In the genomic region with DNA sequence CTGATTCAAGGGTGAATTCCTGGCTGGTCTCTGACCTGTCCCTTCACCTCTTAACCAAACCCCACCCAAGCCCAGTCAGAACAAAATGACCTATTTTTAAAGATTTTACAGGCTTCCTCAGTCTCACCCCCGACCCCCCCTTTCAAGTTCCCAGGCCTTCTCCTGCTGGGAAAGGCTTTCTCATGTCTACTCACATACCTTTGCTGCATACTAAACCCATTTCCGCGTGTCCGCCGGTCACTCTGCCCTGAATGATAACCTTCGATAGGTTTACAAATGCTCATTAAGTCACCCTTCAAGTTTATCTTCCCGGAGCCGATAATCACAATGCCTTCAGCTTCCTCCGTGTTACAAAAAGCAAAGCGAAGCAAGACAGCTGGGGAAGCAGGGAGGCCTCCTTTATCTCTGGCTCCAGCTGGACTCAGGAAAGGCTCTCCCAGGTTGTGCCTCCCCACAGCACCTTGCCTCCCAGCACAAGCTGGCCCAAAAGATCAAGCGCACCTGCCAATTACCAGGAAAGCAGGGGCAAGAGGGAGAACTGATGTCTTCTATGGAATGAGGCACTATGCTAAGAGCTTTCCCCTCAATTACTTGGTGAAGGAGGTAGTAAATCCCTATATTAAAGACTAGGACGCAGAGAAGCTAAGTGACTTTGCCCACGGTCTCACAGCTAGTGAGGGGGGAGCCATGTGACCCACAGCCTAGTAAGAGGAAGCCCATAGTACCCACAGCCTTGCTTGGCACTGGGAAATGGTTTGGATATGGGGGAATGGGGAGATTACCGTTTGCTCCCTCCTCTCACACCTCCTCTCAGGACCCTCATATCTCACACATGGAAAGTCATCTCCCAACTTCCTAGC, we compare ENCODE assay signal across 17 cellular contexts. TPM values are rescaled to one million over a fixed set of nuclear protein-coding genes. Genes with fewer than 3 reads are reported as not detected.
DNase-seq lines count a peak whose midpoint lies in the region; ATAC-seq, FAIRE-seq and TF ChIP-seq lines count a peak whose summit lies in the region.
"Had no signal": no experiment of that assay in that cellular context is flagged by ENCODE, and none has a peak within 500 bp of the region (broad histone marks: within the 10 kb centered on the region; RNA-seq: fewer than 3 reads in every experiment).

No MANE protein-coding gene starts in this region.

- TF ChIP-seq POLR2A in heart left ventricle (IDR thresholded peaks at IDR 0.05): no peak
- no peak for TF ChIP-seq POLR2A in vagina (IDR thresholded peaks at IDR 0.05)

- H3K27ac ChIP-seq in heart left ventricle (peak overlapping the region; percentile 66 to 88 (median 77)), ectodermal cell (ENCODE audit: insufficient read depth, low read depth, low read length, poor library complexity, severe bottlenecking) (peak overlapping the region; percentile 70), lung (ENCODE audit: low read depth in 1 of 2, low read length in 1 of 2) (peak overlapping the region; percentile 55 to 73), vagina (no peak overlapping the region)
- H3K27ac ChIP-seq: neutrophil, tibial artery had no signal

- no peak overlapping the region for H3K27ac Mint-ChIP-seq in type B pancreatic cell
- H3K27ac Mint-ChIP-seq: activated T-cell treated with anti-CD3 and anti-CD28 coated beads, Interleukin-2, amount 50 U/mL, for 72 hours had no signal

- DNase-seq in heart left ventricle (no peak), Right ventricle myocardium inferior (ENCODE audit: missing footprints) (no peak), lung (ENCODE audit: low spot score) (no peak), type B pancreatic cell (ENCODE audit: extremely low spot score, unreplicated experiment) (no peak), vagina (ENCODE audit: extremely low spot score in 2 of 2) (no peak), RCC 7860 (ENCODE audit: low spot score) (no peak)
- DNase-seq: ACHN; activated CD4-positive, alpha-beta T cell treated with anti-CD3 and anti-CD28 coated beads for 4 hours; activated T-cell treated with anti-CD3 and anti-CD28 coated beads, Interleukin-2, amount 50 U/mL, for 72 hours; NCI-H1092 treated with DMSO at 0.1 percent for 48 hours; NCI-H446 treated with DMSO at 0.1 percent for 48 hours had no signal

- intact Hi-C loops in heart left ventricle (cut with DNase I) (loop anchor here in 1 of 10 donors (2.0 kb wide), 1 partner anchor 51 kb away; a partner anchor contains a TSS), Right ventricle myocardium inferior (cut with DNase I) (no loop called here), vagina (cut with DNase I) (no loop called here)

- TF ChIP-seq CTCF in heart left ventricle (IDR thresholded peaks at IDR 0.05) (no peak), lung (IDR thresholded peaks at IDR 0.05; ENCODE audit: control extremely low read depth, extremely low read depth) (no peak), type B pancreatic cell (conservative IDR thresholded peaks at IDR 0.05) (no peak), vagina (IDR thresholded peaks at IDR 0.05) (no peak)

- H3K4me3 ChIP-seq in heart left ventricle (no peak overlapping the region), ectodermal cell (ENCODE audit: insufficient read depth, low read depth, low read length) (no peak overlapping the region), lung (no peak overlapping the region), vagina (no peak overlapping the region)
- H3K4me3 ChIP-seq: tibial artery had no signal

- peak overlapping the region; percentile 9 for H3K4me3 Mint-ChIP-seq in type B pancreatic cell
- H3K4me3 Mint-ChIP-seq: activated T-cell treated with anti-CD3 and anti-CD28 coated beads, Interleukin-2, amount 50 U/mL, for 72 hours had no signal

- ATAC-seq in heart left ventricle: peak in 3 of 4 donors; percentile 1 to 11 (median 5)
- no peak for ATAC-seq in Right ventricle myocardium inferior
- no peak for ATAC-seq in lung (ENCODE audit: insufficient read depth, low FRiP score)
- no peak for ATAC-seq in GM19324 (IDR thresholded peaks at IDR 0.05; ENCODE audit: low FRiP score, unreplicated experiment)
- ATAC-seq: activated T-cell treated with anti-CD3 and anti-CD28 coated beads, Interleukin-2, amount 50 U/mL, for 72 hours had no signal

- no peaks in the 10 kb centered on the region for H3K27me3 Mint-ChIP-seq in type B pancreatic cell

- peaks cover 0 to 9% (median 0%) of the 10 kb centered on the region in 9 donors for H3K36me3 ChIP-seq in heart left ventricle
- no peaks in the 10 kb centered on the region for H3K36me3 ChIP-seq in ectodermal cell (ENCODE audit: control insufficient read depth, insufficient read depth, low read length)
- H3K36me3 ChIP-seq in lung (ENCODE audit: control insufficient read depth in 2 of 2, insufficient read depth in 2 of 2, low read length in 2 of 2): peaks cover 0 to 5% of the 10 kb centered on the region in 2 donors
- no peaks in the 10 kb centered on the region for H3K36me3 ChIP-seq in vagina
- H3K36me3 ChIP-seq: tibial artery had no signal

- WGBS in heart left ventricle, 4 donors: 37 to 56% (median 50%) methylated on average over 14 of the region's 14 CpGs
- WGBS in ectodermal cell, 2 experiments: 54 to 61% methylated on average over 13 to 14 of the region's 14 CpGs
- WGBS in lung, 2 donors: 50 to 61% methylated on average over 14 of the region's 14 CpGs

- peaks cover 37% of the 10 kb centered on the region for H3K4me1 Mint-ChIP-seq in type B pancreatic cell (ENCODE audit: unreplicated experiment)

- peaks cover 0 to 81% (median 44%) of the 10 kb centered on the region in 12 donors for H3K4me1 ChIP-seq in heart left ventricle
- peaks cover 33% of the 10 kb centered on the region for H3K4me1 ChIP-seq in ectodermal cell (ENCODE audit: control insufficient read depth, insufficient read depth, low read length)
- H3K4me1 ChIP-seq in lung (ENCODE audit: control insufficient read depth in 2 of 2, insufficient read depth in 2 of 2, low read length in 2 of 2): peaks cover 3 to 30% of the 10 kb centered on the region in 2 donors
- H3K4me1 ChIP-seq in vagina: peaks cover 4% of the 10 kb centered on the region

- H3K9me3 ChIP-seq in heart left ventricle: no peaks in the 10 kb centered on the region
- no peaks in the 10 kb centered on the region for H3K9me3 ChIP-seq in ectodermal cell (ENCODE audit: control insufficient read depth, low read length)
- no peaks in the 10 kb centered on the region for H3K9me3 ChIP-seq in lung (ENCODE audit: control insufficient read depth in 2 of 2, insufficient read depth in 1 of 2, low read length in 1 of 2)
- no peaks in the 10 kb centered on the region for H3K9me3 ChIP-seq in vagina
- H3K9me3 ChIP-seq: neutrophil, tibial artery had no signal

- H3K27me3 ChIP-seq in heart left ventricle (no peaks in the 10 kb centered on the region), ectodermal cell (ENCODE audit: control insufficient read depth, insufficient read depth, low read length, poor library complexity, severe bottlenecking) (no peaks in the 10 kb centered on the region), lung (ENCODE audit: control insufficient read depth, insufficient read depth) (no peaks in the 10 kb centered on the region), vagina (no peaks in the 10 kb centered on the region)
- H3K27me3 ChIP-seq: neutrophil, tibial artery had no signal

- FAIRE-seq in RCC 7860 (lab: Jason Lieb, UNC): no peak
- FAIRE-seq: D721Med, HTR-8/SVneo had no signal

- no peaks in the 10 kb centered on the region for H3K9me3 Mint-ChIP-seq in type B pancreatic cell
- H3K9me3 Mint-ChIP-seq: activated T-cell treated with anti-CD3 and anti-CD28 coated beads, Interleukin-2, amount 50 U/mL, for 72 hours had no signal

- peaks cover 4% of the 10 kb centered on the region for H3K36me3 Mint-ChIP-seq in type B pancreatic cell

RNA-seq across cellular contexts. Expression of a gene that starts 15.9 kb away (rescaled TPM):
- 10 to 100 TPM; 33.5 to 52.4 (median 37.8) TPM for total RNA-seq in heart left ventricle
- polyA plus RNA-seq in heart left ventricle: 10 to 100 TPM; 16.1 to 98.5 TPM
- total RNA-seq in Right ventricle myocardium inferior: 40.6 TPM
- polyA plus RNA-seq in ectodermal cell (2013, experiment 1 of 4): 32.9 TPM
- 30.4 TPM for polyA plus RNA-seq in ectodermal cell (2013, experiment 2 of 4)
- polyA plus RNA-seq in ectodermal cell (2013, experiment 3 of 4): 22.5 TPM
- polyA plus RNA-seq in ectodermal cell (2013, experiment 4 of 4): 29.1 TPM
- 10 to 100 TPM; 19.5 to 50.8 TPM for total RNA-seq in lung
- polyA plus RNA-seq in lung: 10 to 100 TPM; 17.9 to 67.8 TPM
- 39.0 and 45.6 TPM in 2 replicates for total RNA-seq in type B pancreatic cell (ENCODE audit: low replicate concordance)
- total RNA-seq in vagina: 36.6 TPM

RNA-seq across cellular contexts. Expression of a gene that starts 50.8 kb away (rescaled TPM):
- total RNA-seq in heart left ventricle (10 to 100 TPM; 14.2 to 78.0 (median 22.6) TPM), Right ventricle myocardium inferior (23.0 TPM), lung (10 to 100 TPM; 22.6 to 28.9 TPM), type B pancreatic cell (ENCODE audit: low replicate concordance) (0.67 and 0.87 TPM in 2 replicates), vagina (28.5 TPM)
- polyA plus RNA-seq in heart left ventricle (10 to 100 TPM; 23.0 to 36.9 TPM), lung (10 to 100 TPM in 1 of 2 donors, 1 to 10 TPM in 1; 6.4 to 16.1 TPM)
- polyA plus RNA-seq in ectodermal cell (2013, experiment 1 of 4): not detected
- polyA plus RNA-seq in ectodermal cell (2013, experiment 2 of 4): not detected
- polyA plus RNA-seq in ectodermal cell (2013, experiment 3 of 4): not detected
- polyA plus RNA-seq in ectodermal cell (2013, experiment 4 of 4): 0.20 TPM

Comparison
In these comparisons a context has a peak if more than half of its experiments do, and no peak if none do; other contexts are left out.
1. ATAC-seq: peak in heart left ventricle (3 of 4); none in Right ventricle myocardium inferior (single experiment), lung (single experiment) and GM19324 (single experiment).